In genomic region chr11:122440783-122441701, GRCh38 we compare ENCODE assay signal across 1 cellular context.
TF ChIP-seq lines count a peak whose summit lies in the region.

No MANE protein-coding gene starts in this region.

TF ChIP-seq in GM23338, 12 proteins besides CTCF, POLR2A, EP300 and RAD21 (continued from another document):
- TF ChIP-seq REST (IDR thresholded peaks at IDR 0.05; ENCODE audit: unreplicated experiment) (no peak), ZNF331 (CRISPR knock-in tag; IDR thresholded peaks at IDR 0.05; ENCODE audit: low read depth) (no peak), EZH2phosphoT487 (IDR thresholded peaks at IDR 0.05; ENCODE audit: unreplicated experiment) (no peak), CREB1 (CRISPR knock-in tag; IDR thresholded peaks at IDR 0.05; ENCODE audit: low read depth) (no peak), STAT1 (IDR thresholded peaks at IDR 0.05; ENCODE audit: unreplicated experiment) (no peak), ZNF114 (CRISPR knock-in tag; IDR thresholded peaks at IDR 0.05) (no peak)
